ENCODE assay signal across 21 cellular contexts in the genomic region with DNA sequence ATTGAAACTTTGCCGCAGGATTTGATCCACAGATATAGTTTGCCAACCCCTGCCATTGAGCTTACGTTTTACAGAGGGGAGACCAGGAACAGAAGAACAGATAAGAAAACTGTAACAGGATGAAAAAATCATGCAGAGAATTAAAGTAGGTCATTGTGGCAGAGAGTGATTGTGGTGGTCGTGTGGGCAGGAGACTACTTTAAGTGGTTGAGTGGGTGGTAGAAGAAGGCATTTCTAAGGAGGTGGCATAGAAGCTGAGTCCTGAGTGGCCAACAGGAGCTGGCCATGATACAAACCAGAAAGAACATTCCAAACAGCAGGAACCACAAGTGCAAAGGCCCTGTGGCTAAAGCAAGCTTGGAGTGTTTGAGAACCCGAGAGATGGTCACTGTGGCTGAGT. TPM values are rescaled to one million over a fixed set of nuclear protein-coding genes. Genes with fewer than 3 reads are reported as not detected.
DNase-seq lines count a peak whose midpoint lies in the region; ATAC-seq and TF ChIP-seq lines count a peak whose summit lies in the region.
"Had no signal": no experiment of that assay in that cellular context is flagged by ENCODE, and none has a peak within 500 bp of the region (broad histone marks: within the 10 kb centered on the region; RNA-seq: fewer than 3 reads in every experiment).

No MANE protein-coding gene starts in this region.

- H3K27ac Mint-ChIP-seq in activated CD8-positive, alpha-beta T cell treated with anti-CD3 and anti-CD28 coated beads for 36 hours, result no peak overlapping the region
- H3K27ac Mint-ChIP-seq in activated CD8-positive, alpha-beta T cell treated with anti-CD3 and anti-CD28 coated beads, Interleukin-2, amount 10 ng/mL, durations not matched to agents 7 days and 5 days, result no peak overlapping the region
- H3K27ac Mint-ChIP-seq in effector memory CD8-positive, alpha-beta T cell, result no peak overlapping the region
- H3K27ac Mint-ChIP-seq in natural killer cell, result peak overlapping the region; percentile 12 to 55
- H3K27ac Mint-ChIP-seq: B cell; CD8-positive, alpha-beta T cell had no signal

- CTCF ChIA-PET in activated CD8-positive, alpha-beta T cell treated with anti-CD3 and anti-CD28 coated beads for 36 hours (lab: Charles Lee), result interaction anchor here (0.8 kb wide), 1 partner anchor 19 kb away, joined by 3 read pairs; no protein-coding TSS in a partner anchor
- CTCF ChIA-PET in activated CD8-positive, alpha-beta T cell treated with anti-CD3 and anti-CD28 coated beads, Interleukin-2, amount 10 ng/mL, durations not matched to agents 7 days and 5 days (lab: Charles Lee), result no interaction called here

- H3K4me3 ChIP-seq in right lobe of liver, result no peak overlapping the region
- H3K4me3 ChIP-seq: BLaER1, GM12878, HAP-1 had no signal

- no peak for DNase-seq in activated CD8-positive, alpha-beta T cell treated with anti-CD3 and anti-CD28 coated beads for 36 hours
- DNase-seq in activated CD8-positive, alpha-beta T cell treated with anti-CD3 and anti-CD28 coated beads, Interleukin-2, amount 10 ng/mL, durations not matched to agents 7 days and 5 days, result no peak
- DNase-seq in effector memory CD8-positive, alpha-beta T cell, result no peak
- DNase-seq in natural killer cell, result no peak
- no peak for DNase-seq in right lobe of liver
- DNase-seq in central memory CD4-positive, alpha-beta T cell, result no peak
- DNase-seq: CD4-positive, CD25-positive, alpha-beta regulatory T cell; CD8-positive, alpha-beta T cell; DMS 273 treated with DMSO at 0.1 percent for 48 hours; DMS79; EL; GDM1; GOT3 had no signal

- intact Hi-C loops in activated CD8-positive, alpha-beta T cell treated with anti-CD3 and anti-CD28 coated beads for 36 hours (cut with micrococcal nuclease), result no loop called here
- intact Hi-C loops in natural killer cell (cut with micrococcal nuclease), result no loop called here
- intact Hi-C loops in right lobe of liver (cut with DNase I), result no loop called here

- peak; percentile 17 for ATAC-seq in activated CD8-positive, alpha-beta T cell treated with anti-CD3 and anti-CD28 coated beads for 36 hours
- ATAC-seq in activated CD8-positive, alpha-beta T cell treated with anti-CD3 and anti-CD28 coated beads, Interleukin-2, amount 10 ng/mL, durations not matched to agents 7 days and 5 days, result no peak
- peak; percentile 76 for ATAC-seq in effector memory CD8-positive, alpha-beta T cell (replicated peaks)
- ATAC-seq in natural killer cell, result peak in 1 of 3 donors; percentile 44
- ATAC-seq in right lobe of liver, result no peak
- no peak for ATAC-seq in GM18511 (IDR thresholded peaks at IDR 0.05; ENCODE audit: unreplicated experiment)
- no peak for ATAC-seq in HG03521 (IDR thresholded peaks at IDR 0.05; ENCODE audit: unreplicated experiment)
- ATAC-seq: CD8-positive, alpha-beta T cell; GM12878 had no signal

- no peaks in the 10 kb centered on the region for H3K36me3 ChIP-seq in right lobe of liver
- H3K36me3 ChIP-seq: HAP-1 had no signal

- H3K27ac ChIP-seq in right lobe of liver, result no peak overlapping the region
- H3K27ac ChIP-seq: 22Rv1, BLaER1, C4-2B had no signal

- H3K4me1 ChIP-seq in right lobe of liver, result no peaks in the 10 kb centered on the region
- H3K4me1 ChIP-seq: BLaER1, HAP-1 had no signal

- no peaks in the 10 kb centered on the region for H3K27me3 ChIP-seq in right lobe of liver
- H3K27me3 ChIP-seq: BLaER1 had no signal

- TF ChIP-seq POLR2A in right lobe of liver (IDR thresholded peaks at IDR 0.05), result no peak

- no peak for TF ChIP-seq CTCF in activated CD8-positive, alpha-beta T cell treated with anti-CD3 and anti-CD28 coated beads for 36 hours (IDR thresholded peaks at IDR 0.05)
- TF ChIP-seq CTCF in natural killer cell (IDR thresholded peaks at IDR 0.05) (no peak), right lobe of liver (IDR thresholded peaks at IDR 0.05) (no peak)

- H3K27me3 Mint-ChIP-seq in activated CD8-positive, alpha-beta T cell treated with anti-CD3 and anti-CD28 coated beads for 36 hours, result no peaks in the 10 kb centered on the region
- H3K27me3 Mint-ChIP-seq in activated CD8-positive, alpha-beta T cell treated with anti-CD3 and anti-CD28 coated beads, Interleukin-2, amount 10 ng/mL, durations not matched to agents 7 days and 5 days (ENCODE audit: low read depth), result peaks cover 15% of the 10 kb centered on the region
- H3K27me3 Mint-ChIP-seq in effector memory CD8-positive, alpha-beta T cell, result no peaks in the 10 kb centered on the region
- no peaks in the 10 kb centered on the region for H3K27me3 Mint-ChIP-seq in natural killer cell (ENCODE audit: low read depth in 2 of 2)

- POLR2A ChIA-PET in activated CD8-positive, alpha-beta T cell treated with anti-CD3 and anti-CD28 coated beads for 36 hours (lab: Charles Lee), result no interaction called here
- POLR2A ChIA-PET in activated CD8-positive, alpha-beta T cell treated with anti-CD3 and anti-CD28 coated beads, Interleukin-2, amount 10 ng/mL, durations not matched to agents 7 days and 5 days (lab: Charles Lee), result interaction anchor here (0.6 kb wide), 1 partner anchor 328 kb away, joined by 3 read pairs; no protein-coding TSS in a partner anchor

- 90% methylated on average over 3 of the region's 4 CpGs for WGBS in right lobe of liver (ENCODE audit: insufficient coverage, low coverage, low lambda C conversion rate, missing lambda C conversion rate)

- H3K36me3 Mint-ChIP-seq in activated CD8-positive, alpha-beta T cell treated with anti-CD3 and anti-CD28 coated beads for 36 hours (ENCODE audit: low read depth), result no peaks in the 10 kb centered on the region
- H3K36me3 Mint-ChIP-seq in activated CD8-positive, alpha-beta T cell treated with anti-CD3 and anti-CD28 coated beads, Interleukin-2, amount 10 ng/mL, durations not matched to agents 7 days and 5 days (ENCODE audit: low read depth), result peaks cover 4% of the 10 kb centered on the region
- H3K36me3 Mint-ChIP-seq in effector memory CD8-positive, alpha-beta T cell (ENCODE audit: insufficient read depth), result peaks cover 5% of the 10 kb centered on the region
- peaks cover 10% of the 10 kb centered on the region for H3K36me3 Mint-ChIP-seq in natural killer cell

- H3K9me3 Mint-ChIP-seq in activated CD8-positive, alpha-beta T cell treated with anti-CD3 and anti-CD28 coated beads for 36 hours, result no peaks in the 10 kb centered on the region
- H3K9me3 Mint-ChIP-seq in activated CD8-positive, alpha-beta T cell treated with anti-CD3 and anti-CD28 coated beads, Interleukin-2, amount 10 ng/mL, durations not matched to agents 7 days and 5 days (ENCODE audit: insufficient read depth), result no peaks in the 10 kb centered on the region
- H3K9me3 Mint-ChIP-seq in effector memory CD8-positive, alpha-beta T cell, result no peaks in the 10 kb centered on the region
- H3K9me3 Mint-ChIP-seq in natural killer cell, result no peaks in the 10 kb centered on the region
- H3K9me3 Mint-ChIP-seq: CD8-positive, alpha-beta T cell had no signal

- no peaks in the 10 kb centered on the region for H3K9me3 ChIP-seq in right lobe of liver
- H3K9me3 ChIP-seq: BLaER1, HAP-1 had no signal

- peaks cover 4% of the 10 kb centered on the region for H3K4me1 Mint-ChIP-seq in activated CD8-positive, alpha-beta T cell treated with anti-CD3 and anti-CD28 coated beads for 36 hours (ENCODE audit: low read depth)
- peaks cover 6% of the 10 kb centered on the region for H3K4me1 Mint-ChIP-seq in activated CD8-positive, alpha-beta T cell treated with anti-CD3 and anti-CD28 coated beads, Interleukin-2, amount 10 ng/mL, durations not matched to agents 7 days and 5 days (ENCODE audit: low read depth)
- H3K4me1 Mint-ChIP-seq in effector memory CD8-positive, alpha-beta T cell (ENCODE audit: low read depth in 2 of 2), result peaks cover 3 to 25% of the 10 kb centered on the region in 2 donors
- peaks cover 55 to 69% of the 10 kb centered on the region in 2 donors for H3K4me1 Mint-ChIP-seq in natural killer cell
- H3K4me1 Mint-ChIP-seq: B cell; CD4-positive, CD25-positive, alpha-beta regulatory T cell had no signal

- no peak overlapping the region for H3K4me3 Mint-ChIP-seq in activated CD8-positive, alpha-beta T cell treated with anti-CD3 and anti-CD28 coated beads for 36 hours
- H3K4me3 Mint-ChIP-seq in activated CD8-positive, alpha-beta T cell treated with anti-CD3 and anti-CD28 coated beads, Interleukin-2, amount 10 ng/mL, durations not matched to agents 7 days and 5 days, result no peak overlapping the region
- peak overlapping the region in 1 of 2 donors; percentile 39 for H3K4me3 Mint-ChIP-seq in effector memory CD8-positive, alpha-beta T cell
- peak overlapping the region; percentile 32 for H3K4me3 Mint-ChIP-seq in natural killer cell
- H3K4me3 Mint-ChIP-seq: B cell; CD4-positive, CD25-positive, alpha-beta regulatory T cell; CD8-positive, alpha-beta T cell had no signal

RNA-seq across cellular contexts. Expression of a gene that starts 34.5 kb away (rescaled TPM):
- 1 to 10 TPM; 2.3 to 2.9 TPM for total RNA-seq in activated CD8-positive, alpha-beta T cell treated with anti-CD3 and anti-CD28 coated beads for 36 hours
- 1 to 10 TPM; 5.3 to 6.0 TPM for total RNA-seq in activated CD8-positive, alpha-beta T cell treated with anti-CD3 and anti-CD28 coated beads, Interleukin-2, amount 10 ng/mL, durations not matched to agents 7 days and 5 days
- total RNA-seq in natural killer cell (10 to 100 TPM; 37.7 to 60.7 (median 55.8) TPM), right lobe of liver (1 to 10 TPM in 2 of 6 experiments, under 1 TPM in 4; 0.25 to 1.2 (median 0.83) TPM)

RNA-seq across cellular contexts. Expression of a gene that starts 59.6 kb away (rescaled TPM):
- 10 to 100 TPM; 19.7 to 21.8 TPM for total RNA-seq in activated CD8-positive, alpha-beta T cell treated with anti-CD3 and anti-CD28 coated beads for 36 hours
- total RNA-seq in activated CD8-positive, alpha-beta T cell treated with anti-CD3 and anti-CD28 coated beads, Interleukin-2, amount 10 ng/mL, durations not matched to agents 7 days and 5 days, result 10 to 100 TPM; 31.3 to 31.5 TPM
- total RNA-seq in natural killer cell (10 to 100 TPM; 39.7 to 45.8 (median 41.5) TPM), right lobe of liver (10 to 100 TPM; 11.6 to 27.7 (median 17.1) TPM)

RNA-seq across cellular contexts. Expression of a gene that starts 59.6 kb away (rescaled TPM):
- 10 to 100 TPM; 17.5 to 19.2 TPM for total RNA-seq in activated CD8-positive, alpha-beta T cell treated with anti-CD3 and anti-CD28 coated beads for 36 hours
- 10 to 100 TPM; 18.2 to 20.6 TPM for total RNA-seq in activated CD8-positive, alpha-beta T cell treated with anti-CD3 and anti-CD28 coated beads, Interleukin-2, amount 10 ng/mL, durations not matched to agents 7 days and 5 days
- total RNA-seq in natural killer cell (10 to 100 TPM in 2 of 3 donors, 1 to 10 TPM in 1; 9.8 to 13.3 (median 11.8) TPM), right lobe of liver (1 to 10 TPM; 5.3 to 7.5 (median 6.2) TPM)

Comparison
In these comparisons a context has a peak if more than half of its experiments do, and no peak if none do; other contexts are left out.
1. ATAC-seq: peak in activated CD8-positive, alpha-beta T cell treated with anti-CD3 and anti-CD28 coated beads for 36 hours (single experiment) and effector memory CD8-positive, alpha-beta T cell (single experiment); none in activated CD8-positive, alpha-beta T cell treated with anti-CD3 and anti-CD28 coated beads, Interleukin-2, amount 10 ng/mL, durations not matched to agents 7 days and 5 days (single experiment), right lobe of liver (0 of 4), GM18511 (single experiment) and HG03521 (single experiment).
2. H3K27ac Mint-ChIP-seq: peak in natural killer cell (2 of 2); none in activated CD8-positive, alpha-beta T cell treated with anti-CD3 and anti-CD28 coated beads for 36 hours (single experiment), activated CD8-positive, alpha-beta T cell treated with anti-CD3 and anti-CD28 coated beads, Interleukin-2, amount 10 ng/mL, durations not matched to agents 7 days and 5 days (single experiment) and effector memory CD8-positive, alpha-beta T cell (0 of 2).
3. RNA of a gene that starts 34.5 kb away (total RNA-seq): 37.7 to 60.7 TPM in natural killer cell; 5.3 to 6.0 TPM in activated CD8-positive, alpha-beta T cell treated with anti-CD3 and anti-CD28 coated beads, Interleukin-2, amount 10 ng/mL, durations not matched to agents 7 days and 5 days, 2.3 to 2.9 TPM in activated CD8-positive, alpha-beta T cell treated with anti-CD3 and anti-CD28 coated beads for 36 hours and 0.25 to 1.2 TPM in right lobe of liver; every median in the first group is over 4 times any median in the second.